Comparison of ENCODE assay signal across 16 cellular contexts in genomic region chr12:32983968-32984367, GRCh38.
DNase-seq lines count a peak whose midpoint lies in the region; ATAC-seq and TF ChIP-seq lines count a peak whose summit lies in the region.
"Had no signal": no experiment of that assay in that cellular context is flagged by ENCODE, and none has a peak within 500 bp of the region (broad histone marks: within the 10 kb centered on the region; RNA-seq: fewer than 3 reads in every experiment).

No MANE protein-coding gene starts in this region.

- H4K20me1 ChIP-seq in smooth muscle cell (ENCODE audit: low read depth), result no peaks in the 10 kb centered on the region

- 73% methylated on average over 4 of the region's 4 CpGs for WGBS in smooth muscle cell (ENCODE audit: low lambda C conversion rate)

- H3K9ac ChIP-seq in smooth muscle cell (ENCODE audit: low read depth), result no peak overlapping the region

- TF ChIP-seq CTCF in smooth muscle cell (IDR thresholded peaks at IDR 0.05; ENCODE audit: borderline replicate concordance, insufficient read depth, poor library complexity, severe bottlenecking) (no peak), uterus (IDR thresholded peaks at IDR 0.05) (no peak)

- no peak overlapping the region for H3K4me2 ChIP-seq in smooth muscle cell

- no peaks in the 10 kb centered on the region for H3F3A ChIP-seq in smooth muscle cell (ENCODE audit: low read depth)

- H3K27me3 ChIP-seq in smooth muscle cell (ENCODE audit: low read depth), result no peaks in the 10 kb centered on the region
- H3K27me3 ChIP-seq in uterus, result no peaks in the 10 kb centered on the region

- ATAC-seq in SK-N-SH treated with all-trans-retinoic acid at 6 μM for 48 hours (peak; percentile 37; the same call in 2 of the 3 replicates), GM19324 (IDR thresholded peaks at IDR 0.05; ENCODE audit: low FRiP score, unreplicated experiment) (no peak)
- ATAC-seq: activated CD4-positive, CD25-positive, alpha-beta regulatory T cell treated with anti-CD3 and anti-CD28 coated beads, Interleukin-2, amount 50 U/mL, for 24 hours; activated naive CD4-positive, alpha-beta T cell treated with anti-CD3 and anti-CD28 coated beads, Interleukin-2, amount 50 U/mL, for 72 hours; stimulated activated naive B cell treated with anti-CD40 and anti-IgM and Interleukin-4, amounts not matched to agents 10 μg/mL and 1 μg/mL and 100 μg/mL, for 72 hours had no signal

- intact Hi-C loops in uterus (cut with DNase I; ENCODE audit: low total_unique reads), result loop anchor here (10.0 kb wide), 1 partner anchor 61 kb away; no protein-coding TSS in a partner anchor

- no peaks in the 10 kb centered on the region for H3K9me3 ChIP-seq in smooth muscle cell (replicated peaks; ENCODE audit: low read depth)
- H3K9me3 ChIP-seq in uterus, result no peaks in the 10 kb centered on the region

- H3K27ac ChIP-seq in smooth muscle cell (ENCODE audit: low read depth) (no peak overlapping the region), uterus (no peak overlapping the region)
- H3K27ac ChIP-seq: RWPE1 had no signal

- H3K4me1 ChIP-seq in smooth muscle cell (ENCODE audit: low read depth), result peaks cover 4% of the 10 kb centered on the region
- H3K4me1 ChIP-seq in uterus, result no peaks in the 10 kb centered on the region

- H3K4me3 ChIP-seq in smooth muscle cell (no peak overlapping the region), uterus (no peak overlapping the region)

- no peak for TF ChIP-seq POLR2A in uterus (IDR thresholded peaks at IDR 0.05)

- H2AFZ ChIP-seq in smooth muscle cell (ENCODE audit: low read depth), result peak overlapping the region; percentile 30

- DNase-seq in NCI-H2196 (lab: John Stamatoyannopoulos, UW; ENCODE audit: unreplicated experiment) (peak; percentile 13), NCI-H2196 treated with DMSO at 0.1 percent for 48 hours (lab: John Stamatoyannopoulos, UW; ENCODE audit: unreplicated experiment) (no peak), NCI-H146 treated with DMSO at 0.1 percent for 48 hours (lab: John Stamatoyannopoulos, UW; ENCODE audit: unreplicated experiment) (peak; percentile 61), smooth muscle cell (lab: John Stamatoyannopoulos, UW; ENCODE audit: unreplicated experiment) (no peak), uterus (no peak), pons (ENCODE audit: low spot score) (no peak)
- DNase-seq: activated CD8-positive, alpha-beta memory T cell treated with anti-CD3 and anti-CD28 coated beads, Interleukin-2, amount 50 U/mL, for 4 hours; Calu3; foreskin fibroblast; NCI-H446; stimulated activated naive B cell treated with anti-CD40 and anti-IgM and Interleukin-4, amounts not matched to agents 10 μg/mL and 1 μg/mL and 100 μg/mL, for 72 hours had no signal

- no peaks in the 10 kb centered on the region for H3K36me3 ChIP-seq in smooth muscle cell (ENCODE audit: low read depth)
- no peaks in the 10 kb centered on the region for H3K36me3 ChIP-seq in uterus

- no peaks in the 10 kb centered on the region for H3K79me2 ChIP-seq in smooth muscle cell (ENCODE audit: low read depth)

TF ChIP-seq in SK-N-SH treated with all-trans-retinoic acid at 6 μM for 48 hours, 23 proteins besides CTCF, POLR2A, EP300 and RAD21:
- no peak for TF ChIP-seq ARNTL (CRISPR knock-in tag; IDR thresholded peaks at IDR 0.05; ENCODE audit: borderline replicate concordance, low read depth)
- TF ChIP-seq, protein P1, sequence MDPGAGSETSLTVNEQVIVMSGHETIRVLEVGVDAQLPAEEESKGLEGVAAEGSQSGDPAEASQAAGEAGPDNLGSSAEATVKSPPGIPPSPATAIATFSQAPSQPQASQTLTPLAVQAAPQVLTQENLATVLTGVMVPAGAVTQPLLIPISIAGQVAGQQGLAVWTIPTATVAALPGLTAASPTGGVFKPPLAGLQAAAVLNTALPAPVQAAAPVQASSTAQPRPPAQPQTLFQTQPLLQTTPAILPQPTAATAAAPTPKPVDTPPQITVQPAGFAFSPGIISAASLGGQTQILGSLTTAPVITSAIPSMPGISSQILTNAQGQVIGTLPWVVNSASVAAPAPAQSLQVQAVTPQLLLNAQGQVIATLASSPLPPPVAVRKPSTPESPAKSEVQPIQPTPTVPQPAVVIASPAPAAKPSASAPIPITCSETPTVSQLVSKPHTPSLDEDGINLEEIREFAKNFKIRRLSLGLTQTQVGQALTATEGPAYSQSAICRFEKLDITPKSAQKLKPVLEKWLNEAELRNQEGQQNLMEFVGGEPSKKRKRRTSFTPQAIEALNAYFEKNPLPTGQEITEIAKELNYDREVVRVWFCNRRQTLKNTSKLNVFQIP (CRISPR knock-in tag; IDR thresholded peaks at IDR 0.05; ENCODE audit: borderline replicate concordance, low read depth), result no peak
- no peak for TF ChIP-seq ZNF565 (CRISPR knock-in tag; conservative IDR thresholded peaks at IDR 0.05; ENCODE audit: low read depth)
- TF ChIP-seq, protein P2, sequence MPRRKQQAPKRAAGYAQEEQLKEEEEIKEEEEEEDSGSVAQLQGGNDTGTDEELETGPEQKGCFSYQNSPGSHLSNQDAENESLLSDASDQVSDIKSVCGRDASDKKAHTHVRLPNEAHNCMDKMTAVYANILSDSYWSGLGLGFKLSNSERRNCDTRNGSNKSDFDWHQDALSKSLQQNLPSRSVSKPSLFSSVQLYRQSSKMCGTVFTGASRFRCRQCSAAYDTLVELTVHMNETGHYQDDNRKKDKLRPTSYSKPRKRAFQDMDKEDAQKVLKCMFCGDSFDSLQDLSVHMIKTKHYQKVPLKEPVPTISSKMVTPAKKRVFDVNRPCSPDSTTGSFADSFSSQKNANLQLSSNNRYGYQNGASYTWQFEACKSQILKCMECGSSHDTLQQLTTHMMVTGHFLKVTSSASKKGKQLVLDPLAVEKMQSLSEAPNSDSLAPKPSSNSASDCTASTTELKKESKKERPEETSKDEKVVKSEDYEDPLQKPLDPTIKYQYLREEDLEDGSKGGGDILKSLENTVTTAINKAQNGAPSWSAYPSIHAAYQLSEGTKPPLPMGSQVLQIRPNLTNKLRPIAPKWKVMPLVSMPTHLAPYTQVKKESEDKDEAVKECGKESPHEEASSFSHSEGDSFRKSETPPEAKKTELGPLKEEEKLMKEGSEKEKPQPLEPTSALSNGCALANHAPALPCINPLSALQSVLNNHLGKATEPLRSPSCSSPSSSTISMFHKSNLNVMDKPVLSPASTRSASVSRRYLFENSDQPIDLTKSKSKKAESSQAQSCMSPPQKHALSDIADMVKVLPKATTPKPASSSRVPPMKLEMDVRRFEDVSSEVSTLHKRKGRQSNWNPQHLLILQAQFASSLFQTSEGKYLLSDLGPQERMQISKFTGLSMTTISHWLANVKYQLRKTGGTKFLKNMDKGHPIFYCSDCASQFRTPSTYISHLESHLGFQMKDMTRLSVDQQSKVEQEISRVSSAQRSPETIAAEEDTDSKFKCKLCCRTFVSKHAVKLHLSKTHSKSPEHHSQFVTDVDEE (CRISPR knock-in tag; IDR thresholded peaks at IDR 0.05), result no peak
- TF ChIP-seq PPARA (CRISPR knock-in tag; IDR thresholded peaks at IDR 0.05; ENCODE audit: borderline replicate concordance), result no peak
- TF ChIP-seq ZFP30 (CRISPR knock-in tag; IDR thresholded peaks at IDR 0.05), result no peak
- no peak for TF ChIP-seq GLIS3 (CRISPR knock-in tag; IDR thresholded peaks at IDR 0.05)
- no peak for TF ChIP-seq ZNF70 (CRISPR knock-in tag; IDR thresholded peaks at IDR 0.05)

Comparison
In these comparisons a context has a peak if more than half of its experiments do, and no peak if none do; other contexts are left out.
1. DNase-seq: peak in NCI-H2196 (single experiment) and NCI-H146 treated with DMSO at 0.1 percent for 48 hours (single experiment); none in NCI-H2196 treated with DMSO at 0.1 percent for 48 hours (single experiment), smooth muscle cell (single experiment), uterus (0 of 2) and pons (single experiment).